In the genomic region with DNA sequence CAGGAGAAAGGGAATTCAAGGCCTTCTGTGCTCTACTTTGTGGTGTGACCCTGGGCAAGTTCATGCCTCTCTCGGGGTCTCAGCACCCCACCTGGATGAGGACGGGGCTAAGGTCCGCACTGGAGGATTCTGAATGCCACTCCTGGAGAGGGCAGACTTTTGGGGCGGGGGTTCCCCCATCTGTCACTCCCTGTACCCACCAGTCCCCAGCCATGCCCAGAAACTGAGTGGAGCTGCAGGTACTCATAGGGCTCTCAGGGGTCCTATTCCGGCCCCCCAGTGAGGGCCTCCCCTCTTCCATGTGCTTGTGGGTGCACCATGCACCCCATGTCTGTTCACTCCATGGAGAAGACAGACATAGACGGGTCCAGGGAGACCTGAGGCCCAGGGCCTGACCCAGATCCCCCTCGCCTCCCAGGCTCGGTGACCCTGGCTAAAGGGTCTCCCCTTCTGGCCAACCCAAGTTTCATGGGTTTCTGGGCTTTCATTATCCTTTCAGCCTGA, we compare ENCODE assay signal across 1 cellular context.
TF ChIP-seq lines count a peak whose summit lies in the region.

No MANE protein-coding gene starts in this region.

TF ChIP-seq in SK-N-SH, 30 proteins besides CTCF, POLR2A, EP300 and RAD21 (continued from another document):
- TF ChIP-seq, protein P1, sequence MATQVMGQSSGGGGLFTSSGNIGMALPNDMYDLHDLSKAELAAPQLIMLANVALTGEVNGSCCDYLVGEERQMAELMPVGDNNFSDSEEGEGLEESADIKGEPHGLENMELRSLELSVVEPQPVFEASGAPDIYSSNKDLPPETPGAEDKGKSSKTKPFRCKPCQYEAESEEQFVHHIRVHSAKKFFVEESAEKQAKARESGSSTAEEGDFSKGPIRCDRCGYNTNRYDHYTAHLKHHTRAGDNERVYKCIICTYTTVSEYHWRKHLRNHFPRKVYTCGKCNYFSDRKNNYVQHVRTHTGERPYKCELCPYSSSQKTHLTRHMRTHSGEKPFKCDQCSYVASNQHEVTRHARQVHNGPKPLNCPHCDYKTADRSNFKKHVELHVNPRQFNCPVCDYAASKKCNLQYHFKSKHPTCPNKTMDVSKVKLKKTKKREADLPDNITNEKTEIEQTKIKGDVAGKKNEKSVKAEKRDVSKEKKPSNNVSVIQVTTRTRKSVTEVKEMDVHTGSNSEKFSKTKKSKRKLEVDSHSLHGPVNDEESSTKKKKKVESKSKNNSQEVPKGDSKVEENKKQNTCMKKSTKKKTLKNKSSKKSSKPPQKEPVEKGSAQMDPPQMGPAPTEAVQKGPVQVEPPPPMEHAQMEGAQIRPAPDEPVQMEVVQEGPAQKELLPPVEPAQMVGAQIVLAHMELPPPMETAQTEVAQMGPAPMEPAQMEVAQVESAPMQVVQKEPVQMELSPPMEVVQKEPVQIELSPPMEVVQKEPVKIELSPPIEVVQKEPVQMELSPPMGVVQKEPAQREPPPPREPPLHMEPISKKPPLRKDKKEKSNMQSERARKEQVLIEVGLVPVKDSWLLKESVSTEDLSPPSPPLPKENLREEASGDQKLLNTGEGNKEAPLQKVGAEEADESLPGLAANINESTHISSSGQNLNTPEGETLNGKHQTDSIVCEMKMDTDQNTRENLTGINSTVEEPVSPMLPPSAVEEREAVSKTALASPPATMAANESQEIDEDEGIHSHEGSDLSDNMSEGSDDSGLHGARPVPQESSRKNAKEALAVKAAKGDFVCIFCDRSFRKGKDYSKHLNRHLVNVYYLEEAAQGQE (IDR thresholded peaks at IDR 0.05; ENCODE audit: low read depth, low read length) = no peak
- TF ChIP-seq, protein P2, sequence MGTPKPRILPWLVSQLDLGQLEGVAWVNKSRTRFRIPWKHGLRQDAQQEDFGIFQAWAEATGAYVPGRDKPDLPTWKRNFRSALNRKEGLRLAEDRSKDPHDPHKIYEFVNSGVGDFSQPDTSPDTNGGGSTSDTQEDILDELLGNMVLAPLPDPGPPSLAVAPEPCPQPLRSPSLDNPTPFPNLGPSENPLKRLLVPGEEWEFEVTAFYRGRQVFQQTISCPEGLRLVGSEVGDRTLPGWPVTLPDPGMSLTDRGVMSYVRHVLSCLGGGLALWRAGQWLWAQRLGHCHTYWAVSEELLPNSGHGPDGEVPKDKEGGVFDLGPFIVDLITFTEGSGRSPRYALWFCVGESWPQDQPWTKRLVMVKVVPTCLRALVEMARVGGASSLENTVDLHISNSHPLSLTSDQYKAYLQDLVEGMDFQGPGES (IDR thresholded peaks at IDR 0.05; ENCODE audit: low read depth, low read length) = no peak
- TF ChIP-seq, protein P3, sequence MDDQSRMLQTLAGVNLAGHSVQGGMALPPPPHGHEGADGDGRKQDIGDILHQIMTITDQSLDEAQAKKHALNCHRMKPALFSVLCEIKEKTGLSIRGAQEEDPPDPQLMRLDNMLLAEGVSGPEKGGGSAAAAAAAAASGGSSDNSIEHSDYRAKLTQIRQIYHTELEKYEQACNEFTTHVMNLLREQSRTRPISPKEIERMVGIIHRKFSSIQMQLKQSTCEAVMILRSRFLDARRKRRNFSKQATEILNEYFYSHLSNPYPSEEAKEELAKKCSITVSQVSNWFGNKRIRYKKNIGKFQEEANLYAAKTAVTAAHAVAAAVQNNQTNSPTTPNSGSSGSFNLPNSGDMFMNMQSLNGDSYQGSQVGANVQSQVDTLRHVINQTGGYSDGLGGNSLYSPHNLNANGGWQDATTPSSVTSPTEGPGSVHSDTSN (IDR thresholded peaks at IDR 0.05) = no peak
- TF ChIP-seq YY1 (IDR thresholded peaks at IDR 0.05; ENCODE audit: low read depth) = no peak
- TF ChIP-seq GATA2 (CRISPR knock-in tag; IDR thresholded peaks at IDR 0.05) = no peak
- TF ChIP-seq, protein P4, sequence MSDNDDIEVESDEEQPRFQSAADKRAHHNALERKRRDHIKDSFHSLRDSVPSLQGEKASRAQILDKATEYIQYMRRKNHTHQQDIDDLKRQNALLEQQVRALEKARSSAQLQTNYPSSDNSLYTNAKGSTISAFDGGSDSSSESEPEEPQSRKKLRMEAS (IDR thresholded peaks at IDR 0.05; ENCODE audit: low read depth) = no peak
- TF ChIP-seq MEF2A (IDR thresholded peaks at IDR 0.05; ENCODE audit: borderline replicate concordance, low read depth) = no peak
- TF ChIP-seq RXRA (IDR thresholded peaks at IDR 0.05; ENCODE audit: borderline replicate concordance, low read depth) = no peak
- no peak for TF ChIP-seq POLR2AphosphoS5 (IDR thresholded peaks at IDR 0.05; ENCODE audit: low read depth, low read length)
- TF ChIP-seq FOSL2 (IDR thresholded peaks at IDR 0.05; ENCODE audit: borderline replicate concordance, low read depth) = no peak
- TF ChIP-seq, protein P5, sequence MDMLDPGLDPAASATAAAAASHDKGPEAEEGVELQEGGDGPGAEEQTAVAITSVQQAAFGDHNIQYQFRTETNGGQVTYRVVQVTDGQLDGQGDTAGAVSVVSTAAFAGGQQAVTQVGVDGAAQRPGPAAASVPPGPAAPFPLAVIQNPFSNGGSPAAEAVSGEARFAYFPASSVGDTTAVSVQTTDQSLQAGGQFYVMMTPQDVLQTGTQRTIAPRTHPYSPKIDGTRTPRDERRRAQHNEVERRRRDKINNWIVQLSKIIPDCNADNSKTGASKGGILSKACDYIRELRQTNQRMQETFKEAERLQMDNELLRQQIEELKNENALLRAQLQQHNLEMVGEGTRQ (IDR thresholded peaks at IDR 0.05; ENCODE audit: borderline replicate concordance, low read depth, low read length) = no peak
- no peak for TF ChIP-seq NRF1 (IDR thresholded peaks at IDR 0.05; ENCODE audit: low read depth, low read length)
- no peak for TF ChIP-seq EZH2phosphoT487 (IDR thresholded peaks at IDR 0.05; ENCODE audit: borderline replicate concordance, low read depth)
- no peak for TF ChIP-seq SIN3A (IDR thresholded peaks at IDR 0.05; ENCODE audit: borderline replicate concordance, low read depth, low read length)
- TF ChIP-seq JUND (IDR thresholded peaks at IDR 0.05) = no peak
